9 cellular contexts compared by ENCODE assay signal in genomic region chr6:24919404-24919892, GRCh38. TPM values are rescaled to one million over a fixed set of nuclear protein-coding genes. Genes with fewer than 3 reads are reported as not detected.
DNase-seq lines count a peak whose midpoint lies in the region; ATAC-seq, FAIRE-seq and TF ChIP-seq lines count a peak whose summit lies in the region.
"Had no signal": no experiment of that assay in that cellular context is flagged by ENCODE, and none has a peak within 500 bp of the region (broad histone marks: within the 10 kb centered on the region; RNA-seq: fewer than 3 reads in every experiment).

No MANE protein-coding gene starts in this region.

- intact Hi-C loops in heart left ventricle (cut with DNase I) (no loop called here), Right ventricle myocardium superior (cut with DNase I) (no loop called here)

- H3K36me3 Mint-ChIP-seq in activated T-cell treated with anti-CD3 and anti-CD28 coated beads, Interleukin-2, amount 50 U/mL, for 72 hours (ENCODE audit: insufficient read depth in 2 of 2) = no peaks in the 10 kb centered on the region

- no peak for FAIRE-seq in D721Med (lab: Jason Lieb, UNC)
- FAIRE-seq: G401.6 had no signal

- no peak for DNase-seq in heart left ventricle
- DNase-seq in Right ventricle myocardium superior = no peak
- peak; percentile 96 for DNase-seq in LHCN-M2 (ENCODE audit: low read depth)
- no peak for DNase-seq in activated T-cell treated with anti-CD3 and anti-CD28 coated beads, Interleukin-2, amount 50 U/mL, for 72 hours
- no peak for DNase-seq in D721Med (ENCODE audit: insufficient read length, low spot score)
- no peak for DNase-seq in activated gamma-delta T cell (lab: John Stamatoyannopoulos, UW)
- DNase-seq in upper lobe of left lung = no peak

- peaks cover 94% of the 10 kb centered on the region for H3K4me1 Mint-ChIP-seq in activated T-cell treated with anti-CD3 and anti-CD28 coated beads, Interleukin-2, amount 50 U/mL, for 72 hours (ENCODE audit: low read depth)

- 28 to 42% (median 36%) methylated on average over 8 of the region's 8 CpGs for WGBS in heart left ventricle, 4 donors
- 2% methylated on average over 8 of the region's 8 CpGs for WGBS in thymus
- WGBS in upper lobe of left lung, 2 donors = 23 to 50% methylated on average over 7 to 8 of the region's 8 CpGs

- H3K4me3 ChIP-seq in heart left ventricle = peak overlapping the region in 2 of 12 donors; percentile 15 to 18
- H3K4me3 ChIP-seq in thymus (ENCODE audit: low read length) = peak overlapping the region; percentile 32
- no peak overlapping the region for H3K4me3 ChIP-seq in upper lobe of left lung

- TF ChIP-seq EP300 in upper lobe of left lung (IDR thresholded peaks at IDR 0.05) = no peak

- peak overlapping the region in 8 of 12 donors; percentile 11 to 80 (median 46) for H3K27ac ChIP-seq in heart left ventricle
- peak overlapping the region; percentile 91 for H3K27ac ChIP-seq in thymus (ENCODE audit: low read depth)
- no peak overlapping the region for H3K27ac ChIP-seq in upper lobe of left lung

- ATAC-seq in heart left ventricle (peak in 2 of 4 donors; percentile 25 to 56), Right ventricle myocardium superior (ENCODE audit: poor library complexity) (no peak), upper lobe of left lung (ENCODE audit: low FRiP score in 2 of 2) (no peak)
- no peak for ATAC-seq in activated T-cell treated with anti-CD3 and anti-CD28 coated beads, Interleukin-2, amount 50 U/mL, for 72 hours (replicated peaks in 1 of 2)

- H3K9me3 Mint-ChIP-seq in activated T-cell treated with anti-CD3 and anti-CD28 coated beads, Interleukin-2, amount 50 U/mL, for 72 hours = no peaks in the 10 kb centered on the region

- TF ChIP-seq POLR2A in heart left ventricle (IDR thresholded peaks at IDR 0.05) (no peak), upper lobe of left lung (IDR thresholded peaks at IDR 0.05) (no peak)

- TF ChIP-seq CTCF in heart left ventricle (IDR thresholded peaks at IDR 0.05) (no peak), D721Med (IDR thresholded peaks at IDR 0.05; ENCODE audit: insufficient read depth, missing control alignments) (no peak), upper lobe of left lung (IDR thresholded peaks at IDR 0.05) (no peak)

- peak overlapping the region; percentile 63 to 91 for H3K4me3 Mint-ChIP-seq in activated T-cell treated with anti-CD3 and anti-CD28 coated beads, Interleukin-2, amount 50 U/mL, for 72 hours

- H3K36me3 ChIP-seq in heart left ventricle (no peaks in the 10 kb centered on the region), thymus (ENCODE audit: control insufficient read depth, insufficient read depth) (no peaks in the 10 kb centered on the region), upper lobe of left lung (no peaks in the 10 kb centered on the region)

- H3K27me3 ChIP-seq in heart left ventricle (no peaks in the 10 kb centered on the region), thymus (ENCODE audit: control insufficient read depth, insufficient read depth) (no peaks in the 10 kb centered on the region), upper lobe of left lung (no peaks in the 10 kb centered on the region)

- H3K9me3 ChIP-seq in heart left ventricle (no peaks in the 10 kb centered on the region), thymus (ENCODE audit: control insufficient read depth) (no peaks in the 10 kb centered on the region), upper lobe of left lung (no peaks in the 10 kb centered on the region)

- peak overlapping the region; percentile 97 for H3K27ac Mint-ChIP-seq in activated T-cell treated with anti-CD3 and anti-CD28 coated beads, Interleukin-2, amount 50 U/mL, for 72 hours

- H3K4me1 ChIP-seq in heart left ventricle = peaks cover 0 to 54% (median 17%) of the 10 kb centered on the region in 12 donors
- peaks cover 43% of the 10 kb centered on the region for H3K4me1 ChIP-seq in thymus (ENCODE audit: control insufficient read depth, insufficient read depth, low read length)
- H3K4me1 ChIP-seq in upper lobe of left lung = peaks cover 6 to 16% (median 10%) of the 10 kb centered on the region in 4 donors

- H3K27me3 Mint-ChIP-seq in activated T-cell treated with anti-CD3 and anti-CD28 coated beads, Interleukin-2, amount 50 U/mL, for 72 hours (ENCODE audit: low read depth) = no peaks in the 10 kb centered on the region

RNA-seq across cellular contexts. Expression of gene RIPOR2, which starts 16.3 kb away (rescaled TPM):
- total RNA-seq in heart left ventricle = 10 to 100 TPM in 1 of 9 donors, 1 to 10 TPM in 8; 2.7 to 14.2 (median 4.6) TPM
- polyA plus RNA-seq in heart left ventricle = 1 to 10 TPM in 1 of 2 donors, under 1 TPM in 1; 0.76 to 1.9 TPM
- 3.1 TPM for total RNA-seq in Right ventricle myocardium superior
- 0.64 and 1.7 TPM in 2 replicates for total RNA-seq in LHCN-M2 (2014; rRNA removed)
- 1.7 TPM for polyA plus RNA-seq in LHCN-M2 (2012)
- total RNA-seq in activated T-cell treated with anti-CD3 and anti-CD28 coated beads, Interleukin-2, amount 50 U/mL, for 72 hours = 10 to 100 TPM; 67.0 to 69.7 TPM
- polyA plus RNA-seq in thymus = 27.4 TPM
- total RNA-seq in upper lobe of left lung = 10 to 100 TPM; 25.3 to 67.1 (median 48.3) TPM

Comparison
In these comparisons a context has a peak if more than half of its experiments do, and no peak if none do; other contexts are left out.
1. H3K27ac ChIP-seq: peak in heart left ventricle (8 of 12) and thymus (single experiment); none in upper lobe of left lung (0 of 4).